In the genomic region with DNA sequence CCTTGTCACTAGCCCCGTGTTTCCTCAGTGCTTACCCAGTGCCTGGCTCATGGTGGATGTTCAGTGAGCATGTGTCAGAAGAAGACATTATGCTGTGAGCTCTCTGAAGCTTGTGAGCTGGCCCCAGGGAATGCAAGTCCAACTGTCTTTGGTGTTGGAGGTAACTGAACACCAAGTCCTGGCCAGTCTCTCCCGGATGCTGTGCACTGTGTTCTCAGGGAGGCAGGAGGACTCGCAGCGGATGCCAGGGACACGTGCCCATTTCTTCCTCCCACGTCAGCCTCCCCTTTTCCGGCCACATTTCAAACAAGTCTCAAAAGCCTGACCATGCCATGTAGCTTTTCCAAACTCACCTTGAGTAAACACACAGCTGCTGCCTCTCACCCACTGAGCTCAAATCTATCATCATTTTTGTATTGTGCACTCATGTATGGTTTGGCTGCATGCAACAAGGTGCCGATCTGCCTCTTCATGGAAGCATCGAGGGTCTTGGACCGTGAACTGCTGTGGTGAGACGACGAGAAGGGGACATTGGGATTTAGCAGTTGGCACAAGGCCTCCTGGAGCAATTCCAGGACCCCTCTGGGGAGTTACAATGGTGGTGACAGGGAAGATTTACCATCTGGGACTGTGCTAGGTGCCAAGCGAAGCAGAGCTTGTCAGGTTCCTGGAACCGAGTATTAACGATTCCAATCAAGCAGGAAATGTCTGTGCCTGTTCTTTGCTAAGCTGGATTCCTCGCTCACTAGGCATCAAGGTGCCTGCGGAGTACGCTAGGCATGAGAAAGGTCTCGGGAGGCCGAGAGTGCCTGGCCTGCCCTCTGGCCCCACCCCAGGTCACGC, we compare ENCODE assay signal across 14 cellular contexts. TPM values are rescaled to one million over a fixed set of nuclear protein-coding genes. Genes with fewer than 3 reads are reported as not detected.
A peak's percentile ranks its signal among the peaks of the same experiment; 100 is the strongest.
DNase-seq lines count a peak whose midpoint lies in the region; ATAC-seq, FAIRE-seq and TF ChIP-seq lines count a peak whose summit lies in the region.
"Had no signal": no experiment of that assay in that cellular context is flagged by ENCODE, and none has a peak within 500 bp of the region (broad histone marks: within the 10 kb centered on the region; RNA-seq: fewer than 3 reads in every experiment).

No MANE protein-coding gene starts in this region.

- no peaks in the 10 kb centered on the region for H3K9me2 ChIP-seq in SK-N-SH

- H3K4me1 ChIP-seq in BLaER1 treated with 17β-estradiol and CSF1 and Interleukin-3, amounts not matched to agents 10 nM and 100 nM, result peaks cover 73 to 90% (median 77%) of the 10 kb centered on the region in 10 experiments
- no peaks in the 10 kb centered on the region for H3K4me1 ChIP-seq in kidney (ENCODE audit: control insufficient read depth in 1 of 2, insufficient read depth in 1 of 2, low read depth in 1 of 2, low read length in 2 of 2)
- H3K4me1 ChIP-seq in Peyer's patch, result no peaks in the 10 kb centered on the region
- peaks cover 0 to 4% of the 10 kb centered on the region in 2 experiments; a peak in 1 of 4 replicates for H3K4me1 ChIP-seq in SK-N-SH (ENCODE audit: control insufficient read depth in 1 of 2, insufficient read depth in 2 of 2, low read depth in 1 of 2, low read length in 1 of 2)

- no peaks in the 10 kb centered on the region for H3K27me3 Mint-ChIP-seq in T-helper 17 cell

- no peak for TF ChIP-seq POLR2A in Peyer's patch (IDR thresholded peaks at IDR 0.05)

- intact Hi-C loops in kidney (cut with DNase I), result no loop called here

- no peak overlapping the region for H2AFZ ChIP-seq in SK-N-SH (ENCODE audit: low read depth)

- DNase-seq in T-helper 17 cell (no peak), kidney (peak; percentile 84), NCI-H2227 treated with DMSO at 0.1 percent for 48 hours (lab: John Stamatoyannopoulos, UW) (no peak), Peyer's patch (no peak), SK-N-SH (no peak)
- DNase-seq: activated T-cell treated with anti-CD3 and anti-CD28 coated beads, Interleukin-2, amount 50 U/mL, for 4 hours; central memory CD4-positive, alpha-beta T cell; islet precursor cell; NCI-H146 had no signal

- H3K4me3 Mint-ChIP-seq in T-helper 17 cell, result no peak overlapping the region
- H3K4me3 Mint-ChIP-seq: activated T-cell treated with anti-CD3 and anti-CD28 coated beads, Interleukin-2, amount 50 U/mL, for 4 hours had no signal

- WGBS in SK-N-SH (ENCODE audit: low lambda C conversion rate), result 58% methylated on average over 20 of the region's 21 CpGs

- TF ChIP-seq EP300 in SK-N-SH (IDR thresholded peaks at IDR 0.05; ENCODE audit: borderline replicate concordance in 1 of 2, low read depth in 1 of 2, low read length in 1 of 2), result no peak

- no peaks in the 10 kb centered on the region; a peak in 1 of 22 replicates for H3K36me3 ChIP-seq in BLaER1 treated with 17β-estradiol and CSF1 and Interleukin-3, amounts not matched to agents 10 nM and 100 nM
- no peaks in the 10 kb centered on the region for H3K36me3 ChIP-seq in KOPT-K1 (ENCODE audit: insufficient read depth, low read length)
- H3K36me3 ChIP-seq in kidney (ENCODE audit: control insufficient read depth in 1 of 2, insufficient read depth in 2 of 2, low read length in 2 of 2), result no peaks in the 10 kb centered on the region
- no peaks in the 10 kb centered on the region for H3K36me3 ChIP-seq in Peyer's patch
- H3K36me3 ChIP-seq in SK-N-SH (replicated peaks in 1 of 2; ENCODE audit: control insufficient read depth in 1 of 2, insufficient read depth in 2 of 2, low read length in 1 of 2), result no peaks in the 10 kb centered on the region

- no peaks in the 10 kb centered on the region for H3K79me2 ChIP-seq in SK-N-SH (ENCODE audit: insufficient read depth)

- H3K4me2 ChIP-seq in BLaER1 treated with 17β-estradiol and CSF1 and Interleukin-3, amounts not matched to agents 10 nM and 100 nM, result peak overlapping the region; percentile 70 to 86 (median 80)
- H3K4me2 ChIP-seq in SK-N-SH, result no peak overlapping the region

- no peak for FAIRE-seq in kidney (lab: Jason Lieb, UNC)
- FAIRE-seq: urothelium cell line had no signal

- H3K4me3 ChIP-seq in BLaER1 treated with 17β-estradiol and CSF1 and Interleukin-3, amounts not matched to agents 10 nM and 100 nM, result no peak overlapping the region
- no peak overlapping the region for H3K4me3 ChIP-seq in kidney (ENCODE audit: low read length in 2 of 2)
- H3K4me3 ChIP-seq in Peyer's patch, result no peak overlapping the region
- H3K4me3 ChIP-seq in SK-N-SH (ENCODE audit: low read depth in 2 of 2, low read length in 1 of 2), result no peak overlapping the region

- H3K27ac ChIP-seq in BLaER1 treated with 17β-estradiol and CSF1 and Interleukin-3, amounts not matched to agents 10 nM and 100 nM, result peak overlapping the region in 7 of 11 experiments; percentile 7 to 33 (median 24); a peak in 11 of 22 replicates
- H3K27ac ChIP-seq in KOPT-K1 (ENCODE audit: low read depth, low read length, poor library complexity, severe bottlenecking), result peak overlapping the region; percentile 98
- no peak overlapping the region for H3K27ac ChIP-seq in kidney (ENCODE audit: low read depth in 2 of 2, low read length in 2 of 2)
- H3K27ac ChIP-seq in Peyer's patch, result no peak overlapping the region
- no peak overlapping the region for H3K27ac ChIP-seq in SK-N-SH (ENCODE audit: low read depth in 2 of 2, low read length in 1 of 2)
- H3K27ac ChIP-seq: VCaP had no signal

- peaks cover 48% of the 10 kb centered on the region for H3K4me1 Mint-ChIP-seq in T-helper 17 cell

- POLR2A ChIA-PET in SK-N-SH (lab: Yijun Ruan, JAX), result no interaction called here

- no peaks in the 10 kb centered on the region for H4K20me1 ChIP-seq in BLaER1 treated with 17β-estradiol and CSF1 and Interleukin-3, amounts not matched to agents 10 nM and 100 nM
- no peaks in the 10 kb centered on the region for H4K20me1 ChIP-seq in SK-N-SH (ENCODE audit: insufficient read depth)

- TF ChIP-seq CTCF in kidney (IDR thresholded peaks at IDR 0.05; ENCODE audit: borderline replicate concordance, extremely low read depth, insufficient read depth) (no peak), Peyer's patch (IDR thresholded peaks at IDR 0.05) (no peak), SK-N-SH (IDR thresholded peaks at IDR 0.05) (no peak)

- H3K9ac ChIP-seq in BLaER1 treated with 17β-estradiol and CSF1 and Interleukin-3, amounts not matched to agents 10 nM and 100 nM, result peak overlapping the region in 2 of 11 experiments; percentile 7 to 18; a peak in 2 of 22 replicates
- H3K9ac ChIP-seq in kidney (ENCODE audit: low read length in 2 of 2) (no peak overlapping the region), SK-N-SH (no peak overlapping the region)

- CTCF ChIA-PET in SK-N-SH (lab: Yijun Ruan, JAX), result no interaction called here

- no peak for TF ChIP-seq RAD21 in SK-N-SH (IDR thresholded peaks at IDR 0.05; ENCODE audit: low read length)

- no peaks in the 10 kb centered on the region for H3F3A ChIP-seq in SK-N-SH (replicated peaks; ENCODE audit: insufficient read depth)

- ATAC-seq in T-helper 17 cell (no peak), HG02571 (IDR thresholded peaks at IDR 0.05; ENCODE audit: unreplicated experiment) (no peak)
- ATAC-seq: activated T-cell treated with anti-CD3 and anti-CD28 coated beads, Interleukin-2, amount 50 U/mL, for 4 hours had no signal

- H3K9me3 ChIP-seq in BLaER1 treated with 17β-estradiol and CSF1 and Interleukin-3, amounts not matched to agents 10 nM and 100 nM (replicated peaks in 1 of 11), result peaks cover 0 to 7% (median 3%) of the 10 kb centered on the region in 11 experiments; a peak in 9 of 22 replicates
- no peaks in the 10 kb centered on the region for H3K9me3 ChIP-seq in KOPT-K1 (ENCODE audit: insufficient read depth, low read length, poor library complexity, severe bottlenecking)
- no peaks in the 10 kb centered on the region for H3K9me3 ChIP-seq in T-helper 17 cell (ENCODE audit: control insufficient read depth, low read length, poor library complexity, severe bottlenecking)
- H3K9me3 ChIP-seq in kidney (ENCODE audit: control insufficient read depth in 1 of 2, low read length in 2 of 2), result no peaks in the 10 kb centered on the region
- H3K9me3 ChIP-seq in Peyer's patch, result no peaks in the 10 kb centered on the region
- no peaks in the 10 kb centered on the region for H3K9me3 ChIP-seq in SK-N-SH

- H3K36me3 Mint-ChIP-seq in T-helper 17 cell (ENCODE audit: low read depth), result peaks cover 2% of the 10 kb centered on the region

- no peaks in the 10 kb centered on the region for H3K27me3 ChIP-seq in BLaER1 treated with 17β-estradiol and CSF1 and Interleukin-3, amounts not matched to agents 10 nM and 100 nM
- no peaks in the 10 kb centered on the region for H3K27me3 ChIP-seq in Peyer's patch
- no peaks in the 10 kb centered on the region for H3K27me3 ChIP-seq in SK-N-SH (ENCODE audit: insufficient read depth)

- peak overlapping the region; percentile 97 for H3K27ac Mint-ChIP-seq in T-helper 17 cell

TF ChIP-seq in SK-N-SH, 30 proteins besides CTCF, POLR2A, EP300 and RAD21 (continues in another document):
- TF ChIP-seq, protein P1, sequence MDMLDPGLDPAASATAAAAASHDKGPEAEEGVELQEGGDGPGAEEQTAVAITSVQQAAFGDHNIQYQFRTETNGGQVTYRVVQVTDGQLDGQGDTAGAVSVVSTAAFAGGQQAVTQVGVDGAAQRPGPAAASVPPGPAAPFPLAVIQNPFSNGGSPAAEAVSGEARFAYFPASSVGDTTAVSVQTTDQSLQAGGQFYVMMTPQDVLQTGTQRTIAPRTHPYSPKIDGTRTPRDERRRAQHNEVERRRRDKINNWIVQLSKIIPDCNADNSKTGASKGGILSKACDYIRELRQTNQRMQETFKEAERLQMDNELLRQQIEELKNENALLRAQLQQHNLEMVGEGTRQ (IDR thresholded peaks at IDR 0.05; ENCODE audit: borderline replicate concordance, low read depth, low read length), result no peak
- TF ChIP-seq, protein P2, sequence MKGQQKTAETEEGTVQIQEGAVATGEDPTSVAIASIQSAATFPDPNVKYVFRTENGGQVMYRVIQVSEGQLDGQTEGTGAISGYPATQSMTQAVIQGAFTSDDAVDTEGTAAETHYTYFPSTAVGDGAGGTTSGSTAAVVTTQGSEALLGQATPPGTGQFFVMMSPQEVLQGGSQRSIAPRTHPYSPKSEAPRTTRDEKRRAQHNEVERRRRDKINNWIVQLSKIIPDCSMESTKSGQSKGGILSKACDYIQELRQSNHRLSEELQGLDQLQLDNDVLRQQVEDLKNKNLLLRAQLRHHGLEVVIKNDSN (IDR thresholded peaks at IDR 0.05; ENCODE audit: borderline replicate concordance, low read depth), result no peak
- no peak for TF ChIP-seq FOSL2 (IDR thresholded peaks at IDR 0.05; ENCODE audit: borderline replicate concordance, low read depth)
- no peak for TF ChIP-seq RFX5 (IDR thresholded peaks at IDR 0.05; ENCODE audit: low read length)
- no peak for TF ChIP-seq SIN3A (IDR thresholded peaks at IDR 0.05; ENCODE audit: borderline replicate concordance, low read depth, low read length)
- TF ChIP-seq NFIC (IDR thresholded peaks at IDR 0.05; ENCODE audit: borderline replicate concordance), result no peak
- TF ChIP-seq MXI1 (IDR thresholded peaks at IDR 0.05; ENCODE audit: low read depth, low read length), result no peak
- TF ChIP-seq JUND (IDR thresholded peaks at IDR 0.05), result no peak

RNA-seq across cellular contexts. Expression of a gene that starts 44.4 kb away (rescaled TPM):
- total RNA-seq in T-helper 17 cell (100 to 1,000 TPM; 187 to 205 TPM), kidney (101 TPM), Peyer's patch (100 to 1,000 TPM in 3 of 4 donors, 10 to 100 TPM in 1; 52.8 to 243 (median 175) TPM)
- polyA plus RNA-seq in kidney (ENCODE audit: insufficient read depth, low read depth, low replicate concordance) (23.5 TPM), SK-N-SH (2012; rRNA removed) (0.05 and 0.07 TPM in 2 replicates)
- 0.09 and 0.33 TPM in 2 replicates for polyA plus RNA-seq in SK-N-SH (2012; cell fraction: cytosol; rRNA removed)
- 0.13 and 0.37 TPM in 2 replicates for polyA plus RNA-seq in SK-N-SH (2012; cell fraction: nucleus; rRNA removed)

Comparison
In these comparisons a context has a peak if more than half of its experiments do, and no peak if none do; other contexts are left out.
1. H3K27ac ChIP-seq: peak in BLaER1 treated with 17β-estradiol and CSF1 and Interleukin-3, amounts not matched to agents 10 nM and 100 nM (7 of 11) and KOPT-K1 (single experiment); none in kidney (0 of 2), Peyer's patch (0 of 4) and SK-N-SH (0 of 2).